9 cellular contexts compared by ENCODE assay signal in genomic region chr14:64806202-64806861, GRCh38.
DNase-seq lines count a peak whose midpoint lies in the region; FAIRE-seq and TF ChIP-seq lines count a peak whose summit lies in the region.
"Had no signal": no experiment of that assay in that cellular context is flagged by ENCODE, and none has a peak within 500 bp of the region (broad histone marks: within the 10 kb centered on the region; RNA-seq: fewer than 3 reads in every experiment).

No MANE protein-coding gene starts in this region.

- CTCF ChIA-PET in activated CD4-positive, alpha-beta T cell treated with anti-CD3 and anti-CD28 coated beads, Interleukin-2, amount 10 ng/mL, durations not matched to agents 7 days and 5 days (lab: Charles Lee), result interaction anchor here (1.0 kb wide), 1 partner anchor 10 kb away, joined by 3 read pairs; no protein-coding TSS in a partner anchor

- H3K4me3 Mint-ChIP-seq in astrocyte (ENCODE audit: unreplicated experiment), result no peak overlapping the region
- H3K4me3 Mint-ChIP-seq in activated CD4-positive, alpha-beta T cell treated with anti-CD3 and anti-CD28 coated beads, Interleukin-2, amount 10 ng/mL, durations not matched to agents 7 days and 5 days, result no peak overlapping the region
- H3K4me3 Mint-ChIP-seq: brain had no signal

- peak overlapping the region; percentile 92 for H3K27ac Mint-ChIP-seq in astrocyte (ENCODE audit: unreplicated experiment)
- no peak overlapping the region for H3K27ac Mint-ChIP-seq in activated CD4-positive, alpha-beta T cell treated with anti-CD3 and anti-CD28 coated beads, Interleukin-2, amount 10 ng/mL, durations not matched to agents 7 days and 5 days

- H3K4me1 Mint-ChIP-seq in astrocyte (ENCODE audit: low read depth, unreplicated experiment), result peaks cover 23% of the 10 kb centered on the region
- H3K4me1 Mint-ChIP-seq in activated CD4-positive, alpha-beta T cell treated with anti-CD3 and anti-CD28 coated beads, Interleukin-2, amount 10 ng/mL, durations not matched to agents 7 days and 5 days, result no peaks in the 10 kb centered on the region

- no peaks in the 10 kb centered on the region for H3K36me3 Mint-ChIP-seq in astrocyte (ENCODE audit: low read depth, unreplicated experiment)
- no peaks in the 10 kb centered on the region for H3K36me3 Mint-ChIP-seq in activated CD4-positive, alpha-beta T cell treated with anti-CD3 and anti-CD28 coated beads, Interleukin-2, amount 10 ng/mL, durations not matched to agents 7 days and 5 days (ENCODE audit: low read depth)
- H3K36me3 Mint-ChIP-seq: brain had no signal

- no peaks in the 10 kb centered on the region for H3K36me3 ChIP-seq in astrocyte (ENCODE audit: insufficient read depth, low read length)

- peaks cover 7% of the 10 kb centered on the region for H3K27me3 Mint-ChIP-seq in astrocyte (ENCODE audit: low read depth, unreplicated experiment)
- H3K27me3 Mint-ChIP-seq in activated CD4-positive, alpha-beta T cell treated with anti-CD3 and anti-CD28 coated beads, Interleukin-2, amount 10 ng/mL, durations not matched to agents 7 days and 5 days, result peaks cover 4% of the 10 kb centered on the region

- no peaks in the 10 kb centered on the region for H3K9me3 ChIP-seq in astrocyte (ENCODE audit: insufficient read depth, low read depth, low read length)

- POLR2A ChIA-PET in activated CD4-positive, alpha-beta T cell treated with anti-CD3 and anti-CD28 coated beads, Interleukin-2, amount 10 ng/mL, durations not matched to agents 7 days and 5 days (lab: Charles Lee), result no interaction called here

- FAIRE-seq in astrocyte (lab: Jason Lieb, UNC), result peak; percentile 80

- no peaks in the 10 kb centered on the region for H3K79me2 ChIP-seq in astrocyte (ENCODE audit: insufficient read depth, low read length)

- peak overlapping the region; percentile 83 for H3K4me2 ChIP-seq in astrocyte (ENCODE audit: low read length)

- no peaks in the 10 kb centered on the region for H3K9me3 Mint-ChIP-seq in astrocyte (ENCODE audit: unreplicated experiment)
- H3K9me3 Mint-ChIP-seq in activated CD4-positive, alpha-beta T cell treated with anti-CD3 and anti-CD28 coated beads, Interleukin-2, amount 10 ng/mL, durations not matched to agents 7 days and 5 days, result no peaks in the 10 kb centered on the region
- H3K9me3 Mint-ChIP-seq: brain had no signal

- peak overlapping the region; percentile 51 for H2AFZ ChIP-seq in astrocyte (ENCODE audit: low read depth, low read length)

- no peak for TF ChIP-seq CTCF in 22Rv1 (IDR thresholded peaks at IDR 0.05)
- TF ChIP-seq CTCF in astrocyte (IDR thresholded peaks at IDR 0.05; ENCODE audit: insufficient read depth, low read depth, low read length), result no peak

- H3K27ac ChIP-seq in 22Rv1 (peak overlapping the region; percentile 35), astrocyte (ENCODE audit: low read depth, low read length) (peak overlapping the region; percentile 97)

- H3K27me3 ChIP-seq in astrocyte (ENCODE audit: insufficient read depth, low read length), result no peaks in the 10 kb centered on the region

- H3K4me1 ChIP-seq in astrocyte (ENCODE audit: insufficient read depth, low read length), result peaks cover 28% of the 10 kb centered on the region

- H3K9ac ChIP-seq in astrocyte (ENCODE audit: low read length), result peak overlapping the region; percentile 81

- peak overlapping the region; percentile 26 for H3K4me3 ChIP-seq in astrocyte (ENCODE audit: insufficient read depth, low read depth, low read length)

- peak; percentile 52 for DNase-seq in HS-5 (ENCODE audit: low read depth)
- peak; percentile 97 for DNase-seq in astrocyte (ENCODE audit: low read depth)
- peak; percentile 95 for DNase-seq in kidney glomerular epithelial cell (lab: John Stamatoyannopoulos, UW)
- DNase-seq in MV-4-11 (lab: John Stamatoyannopoulos, UW), result no peak
- DNase-seq in activated CD4-positive, alpha-beta T cell treated with anti-CD3 and anti-CD28 coated beads, Interleukin-2, amount 10 ng/mL, durations not matched to agents 7 days and 5 days, result no peak
- DNase-seq in NCI-H1092 (lab: John Stamatoyannopoulos, UW), result no peak
- no peak for DNase-seq in stimulated activated CD4-positive, alpha-beta T cell treated with anti-CD3 and anti-CD28 coated beads, Interleukin-4, amount 100 ng/mL, for 4 hours

- H4K20me1 ChIP-seq in astrocyte (ENCODE audit: insufficient read depth, low read length), result no peaks in the 10 kb centered on the region

Comparison
In these comparisons a context has a peak if more than half of its experiments do, and no peak if none do; other contexts are left out.
1. DNase-seq: peak in HS-5 (single experiment), astrocyte (single experiment) and kidney glomerular epithelial cell (single experiment); none in MV-4-11 (single experiment), activated CD4-positive, alpha-beta T cell treated with anti-CD3 and anti-CD28 coated beads, Interleukin-2, amount 10 ng/mL, durations not matched to agents 7 days and 5 days (single experiment), NCI-H1092 (single experiment) and stimulated activated CD4-positive, alpha-beta T cell treated with anti-CD3 and anti-CD28 coated beads, Interleukin-4, amount 100 ng/mL, for 4 hours (0 of 2).